14 cellular contexts compared by ENCODE assay signal in genomic region chr5:124438390-124439380, GRCh38.
DNase-seq lines count a peak whose midpoint lies in the region; ATAC-seq, FAIRE-seq and TF ChIP-seq lines count a peak whose summit lies in the region.
"Had no signal": no experiment of that assay in that cellular context is flagged by ENCODE, and none has a peak within 500 bp of the region (broad histone marks: within the 10 kb centered on the region; RNA-seq: fewer than 3 reads in every experiment).

No MANE protein-coding gene starts in this region.

- peak; percentile 11 for FAIRE-seq in D721Med (lab: Jason Lieb, UNC)

- TF ChIP-seq POLR2A in right lobe of liver (IDR thresholded peaks at IDR 0.05), result no peak

- no peak overlapping the region for H3K27ac ChIP-seq in right lobe of liver
- H3K27ac ChIP-seq: neutrophil, stomach had no signal

- intact Hi-C loops in right lobe of liver (cut with DNase I) (no loop called here), mucosa of descending colon (cut with DNase I, micrococcal nuclease) (no loop called here)

- 29% methylated on average over 9 of the region's 14 CpGs for WGBS in right lobe of liver (ENCODE audit: insufficient coverage, low coverage, low lambda C conversion rate, missing lambda C conversion rate)

- TF ChIP-seq CTCF in D721Med (IDR thresholded peaks at IDR 0.05; ENCODE audit: insufficient read depth, missing control alignments) (no peak), right lobe of liver (IDR thresholded peaks at IDR 0.05) (no peak), mucosa of descending colon (IDR thresholded peaks at IDR 0.05) (no peak)

- H3K4me1 ChIP-seq in right lobe of liver (no peaks in the 10 kb centered on the region), mucosa of descending colon (ENCODE audit: low read depth) (no peaks in the 10 kb centered on the region)
- H3K4me1 ChIP-seq: stomach had no signal

- no peaks in the 10 kb centered on the region for H3K36me3 ChIP-seq in right lobe of liver
- H3K36me3 ChIP-seq in mucosa of descending colon (ENCODE audit: low read depth), result no peaks in the 10 kb centered on the region
- H3K36me3 ChIP-seq: neutrophil, stomach had no signal

- no peaks in the 10 kb centered on the region for H3K27me3 ChIP-seq in right lobe of liver
- H3K27me3 ChIP-seq: neutrophil, stomach had no signal

- H3K4me3 ChIP-seq in right lobe of liver (no peak overlapping the region), mucosa of descending colon (no peak overlapping the region)
- H3K4me3 ChIP-seq: stomach had no signal

- H3K9me3 ChIP-seq in right lobe of liver (no peaks in the 10 kb centered on the region), mucosa of descending colon (no peaks in the 10 kb centered on the region)
- H3K9me3 ChIP-seq: neutrophil had no signal

- DNase-seq in D721Med (ENCODE audit: insufficient read length, low spot score) (no peak), NAMALWA (ENCODE audit: low spot score) (peak; percentile 39), astrocyte of the hippocampus (ENCODE audit: low read depth, low spot score) (peak; percentile 58), right lobe of liver (no peak), mucosa of descending colon (no peak)
- DNase-seq: activated CD8-positive, alpha-beta T cell treated with anti-CD3 and anti-CD28 coated beads for 36 hours; CD4-positive, alpha-beta T cell; NCI-H1436; SK-N-SH; stomach had no signal

- ATAC-seq in right lobe of liver (peak; percentile 20 to 32 (median 24)), GM18511 (IDR thresholded peaks at IDR 0.05; ENCODE audit: unreplicated experiment) (no peak), mucosa of descending colon (no peak), GM21737 (IDR thresholded peaks at IDR 0.05; ENCODE audit: unreplicated experiment) (no peak), GM19463 (IDR thresholded peaks at IDR 0.05; ENCODE audit: unreplicated experiment) (no peak)
- ATAC-seq: activated CD8-positive, alpha-beta T cell treated with anti-CD3 and anti-CD28 coated beads for 36 hours had no signal

Comparison
In these comparisons a context has a peak if more than half of its experiments do, and no peak if none do; other contexts are left out.
1. DNase-seq: peak in NAMALWA (single experiment) and astrocyte of the hippocampus (single experiment); none in D721Med (single experiment), right lobe of liver (0 of 3) and mucosa of descending colon (0 of 3).
2. ATAC-seq: peak in right lobe of liver (4 of 4); none in GM18511 (single experiment), mucosa of descending colon (single experiment), GM21737 (single experiment) and GM19463 (single experiment).